In the genomic region with DNA sequence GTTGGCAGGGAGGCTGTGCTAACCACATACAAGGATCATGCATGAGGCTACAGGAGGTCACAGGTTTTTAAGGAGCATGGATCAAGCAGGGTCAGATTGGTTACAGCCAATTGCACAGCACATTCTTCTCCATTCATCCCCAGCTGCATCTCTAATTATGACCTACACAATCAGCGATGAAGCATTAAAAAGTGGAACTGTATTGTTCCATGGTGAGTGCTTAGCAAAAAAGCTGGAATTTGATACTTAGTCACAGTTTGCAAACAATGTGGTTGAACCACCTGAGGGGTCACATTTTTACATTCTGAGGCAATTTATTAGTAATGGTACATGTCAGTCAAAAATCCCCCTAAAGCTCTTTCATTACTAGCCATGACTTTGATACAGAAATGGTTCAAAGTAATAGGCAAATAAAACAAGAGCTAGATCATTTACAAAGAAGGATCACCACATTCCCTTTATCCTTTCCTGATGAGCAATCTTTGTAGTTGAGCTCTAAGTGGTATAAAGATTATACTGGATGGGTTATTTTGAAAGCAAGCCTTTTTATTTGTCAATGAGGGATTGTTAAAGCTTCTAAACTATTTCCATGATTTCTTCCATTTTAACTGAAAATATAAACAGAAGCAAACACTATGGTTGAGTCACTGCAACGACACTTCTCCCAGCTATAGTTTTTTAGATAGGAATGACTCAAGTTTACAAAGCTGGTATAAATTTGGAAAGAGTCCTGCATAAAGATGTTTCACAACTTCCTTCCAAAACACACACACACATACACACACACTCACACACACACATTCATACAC, we compare ENCODE assay signal across 11 cellular contexts.
DNase-seq lines count a peak whose midpoint lies in the region; ATAC-seq lines count a peak whose summit lies in the region.
"Had no signal": no experiment of that assay in that cellular context is flagged by ENCODE, and none has a peak within 500 bp of the region (broad histone marks: within the 10 kb centered on the region; RNA-seq: fewer than 3 reads in every experiment).

No MANE protein-coding gene starts in this region.

- in situ Hi-C loops in KBM-7 (cut with MboI; ENCODE audit: low pct_unique_long_range_greater_than_20kb, low sequenced_read_pairs) = no loop called here

- DNase-seq in H4 (ENCODE audit: low spot score) = peak; percentile 94
- DNase-seq in NCI-H226 = peak; percentile 77
- DNase-seq in dermis blood vessel endothelial cell = peak; percentile 48
- peak; percentile 99 for DNase-seq in renal cortical epithelial cell (ENCODE audit: low read depth)
- no peak for DNase-seq in KBM-7
- DNase-seq in stimulated activated naive CD4-positive, alpha-beta T cell treated with Interleukin-2 at 50 U/mL for 16 hours (lab: John Stamatoyannopoulos, UW) = no peak
- DNase-seq in NCI-H82 (lab: John Stamatoyannopoulos, UW) = no peak
- DNase-seq: activated CD4-positive, alpha-beta T cell treated with anti-CD3 and anti-CD28 coated beads, Interleukin-2, amount 10 ng/mL, durations not matched to agents 24 days and 14 days; stimulated activated CD4-positive, alpha-beta T cell treated with anti-CD3 and anti-CD28 coated beads, Interleukin-4, amount 100 ng/mL, for 4 hours had no signal

- no peak for ATAC-seq in GM19324 (IDR thresholded peaks at IDR 0.05; ENCODE audit: low FRiP score, unreplicated experiment)
- ATAC-seq: left lobe of liver had no signal

Comparison
In these comparisons a context has a peak if more than half of its experiments do, and no peak if none do; other contexts are left out.
1. DNase-seq: peak in H4 (single experiment), NCI-H226 (single experiment), dermis blood vessel endothelial cell (single experiment) and renal cortical epithelial cell (single experiment); none in KBM-7 (single experiment), stimulated activated naive CD4-positive, alpha-beta T cell treated with Interleukin-2 at 50 U/mL for 16 hours (single experiment) and NCI-H82 (single experiment).